21 cellular contexts compared by ENCODE assay signal in the genomic region with DNA sequence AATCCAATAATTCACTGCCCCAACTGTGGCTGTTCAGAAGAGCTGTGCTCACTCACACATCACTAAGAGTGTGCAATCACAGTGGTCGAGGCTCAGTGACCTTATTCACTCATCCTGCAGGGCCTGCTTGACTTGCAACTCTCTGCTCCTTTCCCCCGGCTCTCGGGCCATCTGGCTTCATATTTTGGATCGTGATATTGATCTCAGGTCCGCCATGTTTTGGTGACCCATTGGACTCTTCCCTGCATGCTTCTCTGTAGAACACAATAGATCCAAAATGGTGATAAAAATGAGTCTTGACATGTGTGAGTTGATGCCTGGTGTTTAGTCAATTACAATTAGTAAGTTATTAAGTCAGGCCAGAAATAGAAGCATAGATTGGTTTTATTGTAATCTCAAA.
DNase-seq lines count a peak whose midpoint lies in the region; ATAC-seq, FAIRE-seq and TF ChIP-seq lines count a peak whose summit lies in the region.
"Had no signal": no experiment of that assay in that cellular context is flagged by ENCODE, and none has a peak within 500 bp of the region (broad histone marks: within the 10 kb centered on the region; RNA-seq: fewer than 3 reads in every experiment).

No MANE protein-coding gene starts in this region.

- ATAC-seq in SK-N-SH treated with all-trans-retinoic acid at 6 μM for 48 hours: no peak
- ATAC-seq: A549 had no signal

- DNase-seq in SK-N-DZ (ENCODE audit: low spot score) (peak; percentile 25), kidney tubule cell (ENCODE audit: low spot score) (peak; percentile 9), renal cortical epithelial cell (ENCODE audit: low read depth) (peak; percentile 25), urothelium cell line (ENCODE audit: low spot score) (no peak), D341Med (ENCODE audit: low spot score) (no peak)
- DNase-seq: 8988T; ACHN; AML-193; C1 segment of cervical spinal cord; Calu3; CD4-positive, alpha-beta memory T cell; COR-L47; DMS153; DND-41; GOT3; HFFc6 had no signal

- FAIRE-seq in urothelium cell line (lab: Jason Lieb, UNC): no peak
- FAIRE-seq: A549, G401.6, GM12892, H54 had no signal

TF ChIP-seq in SK-N-SH treated with all-trans-retinoic acid at 6 μM for 48 hours, 23 proteins besides CTCF, POLR2A, EP300 and RAD21:
- TF ChIP-seq PPARA (CRISPR knock-in tag; IDR thresholded peaks at IDR 0.05; ENCODE audit: borderline replicate concordance): no peak
- TF ChIP-seq, protein P1, sequence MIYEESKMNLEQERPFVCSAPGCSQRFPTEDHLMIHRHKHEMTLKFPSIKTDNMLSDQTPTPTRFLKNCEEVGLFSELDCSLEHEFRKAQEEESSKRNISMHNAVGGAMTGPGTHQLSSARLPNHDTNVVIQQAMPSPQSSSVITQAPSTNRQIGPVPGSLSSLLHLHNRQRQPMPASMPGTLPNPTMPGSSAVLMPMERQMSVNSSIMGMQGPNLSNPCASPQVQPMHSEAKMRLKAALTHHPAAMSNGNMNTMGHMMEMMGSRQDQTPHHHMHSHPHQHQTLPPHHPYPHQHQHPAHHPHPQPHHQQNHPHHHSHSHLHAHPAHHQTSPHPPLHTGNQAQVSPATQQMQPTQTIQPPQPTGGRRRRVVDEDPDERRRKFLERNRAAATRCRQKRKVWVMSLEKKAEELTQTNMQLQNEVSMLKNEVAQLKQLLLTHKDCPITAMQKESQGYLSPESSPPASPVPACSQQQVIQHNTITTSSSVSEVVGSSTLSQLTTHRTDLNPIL (CRISPR knock-in tag; IDR thresholded peaks at IDR 0.05; ENCODE audit: low read depth): no peak
- no peak for TF ChIP-seq GLIS3 (CRISPR knock-in tag; IDR thresholded peaks at IDR 0.05)
- TF ChIP-seq TCF4 (CRISPR knock-in tag; IDR thresholded peaks at IDR 0.05; ENCODE audit: borderline replicate concordance): no peak
- TF ChIP-seq, protein P2, sequence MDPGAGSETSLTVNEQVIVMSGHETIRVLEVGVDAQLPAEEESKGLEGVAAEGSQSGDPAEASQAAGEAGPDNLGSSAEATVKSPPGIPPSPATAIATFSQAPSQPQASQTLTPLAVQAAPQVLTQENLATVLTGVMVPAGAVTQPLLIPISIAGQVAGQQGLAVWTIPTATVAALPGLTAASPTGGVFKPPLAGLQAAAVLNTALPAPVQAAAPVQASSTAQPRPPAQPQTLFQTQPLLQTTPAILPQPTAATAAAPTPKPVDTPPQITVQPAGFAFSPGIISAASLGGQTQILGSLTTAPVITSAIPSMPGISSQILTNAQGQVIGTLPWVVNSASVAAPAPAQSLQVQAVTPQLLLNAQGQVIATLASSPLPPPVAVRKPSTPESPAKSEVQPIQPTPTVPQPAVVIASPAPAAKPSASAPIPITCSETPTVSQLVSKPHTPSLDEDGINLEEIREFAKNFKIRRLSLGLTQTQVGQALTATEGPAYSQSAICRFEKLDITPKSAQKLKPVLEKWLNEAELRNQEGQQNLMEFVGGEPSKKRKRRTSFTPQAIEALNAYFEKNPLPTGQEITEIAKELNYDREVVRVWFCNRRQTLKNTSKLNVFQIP (CRISPR knock-in tag; IDR thresholded peaks at IDR 0.05; ENCODE audit: borderline replicate concordance, low read depth): no peak
- no peak for TF ChIP-seq ISL1 (CRISPR knock-in tag; IDR thresholded peaks at IDR 0.05)
- TF ChIP-seq ARNTL (CRISPR knock-in tag; IDR thresholded peaks at IDR 0.05; ENCODE audit: borderline replicate concordance, low read depth): no peak
- no peak for TF ChIP-seq ZNF70 (CRISPR knock-in tag; IDR thresholded peaks at IDR 0.05)
- TF ChIP-seq ESRRG (CRISPR knock-in tag; IDR thresholded peaks at IDR 0.05): no peak
- no peak for TF ChIP-seq PATZ1 (CRISPR knock-in tag; IDR thresholded peaks at IDR 0.05; ENCODE audit: borderline replicate concordance)
- no peak for TF ChIP-seq ZC3H10 (CRISPR knock-in tag; IDR thresholded peaks at IDR 0.05)
- no peak for TF ChIP-seq CSDC2 (CRISPR knock-in tag; IDR thresholded peaks at IDR 0.05)
- TF ChIP-seq, protein P3, sequence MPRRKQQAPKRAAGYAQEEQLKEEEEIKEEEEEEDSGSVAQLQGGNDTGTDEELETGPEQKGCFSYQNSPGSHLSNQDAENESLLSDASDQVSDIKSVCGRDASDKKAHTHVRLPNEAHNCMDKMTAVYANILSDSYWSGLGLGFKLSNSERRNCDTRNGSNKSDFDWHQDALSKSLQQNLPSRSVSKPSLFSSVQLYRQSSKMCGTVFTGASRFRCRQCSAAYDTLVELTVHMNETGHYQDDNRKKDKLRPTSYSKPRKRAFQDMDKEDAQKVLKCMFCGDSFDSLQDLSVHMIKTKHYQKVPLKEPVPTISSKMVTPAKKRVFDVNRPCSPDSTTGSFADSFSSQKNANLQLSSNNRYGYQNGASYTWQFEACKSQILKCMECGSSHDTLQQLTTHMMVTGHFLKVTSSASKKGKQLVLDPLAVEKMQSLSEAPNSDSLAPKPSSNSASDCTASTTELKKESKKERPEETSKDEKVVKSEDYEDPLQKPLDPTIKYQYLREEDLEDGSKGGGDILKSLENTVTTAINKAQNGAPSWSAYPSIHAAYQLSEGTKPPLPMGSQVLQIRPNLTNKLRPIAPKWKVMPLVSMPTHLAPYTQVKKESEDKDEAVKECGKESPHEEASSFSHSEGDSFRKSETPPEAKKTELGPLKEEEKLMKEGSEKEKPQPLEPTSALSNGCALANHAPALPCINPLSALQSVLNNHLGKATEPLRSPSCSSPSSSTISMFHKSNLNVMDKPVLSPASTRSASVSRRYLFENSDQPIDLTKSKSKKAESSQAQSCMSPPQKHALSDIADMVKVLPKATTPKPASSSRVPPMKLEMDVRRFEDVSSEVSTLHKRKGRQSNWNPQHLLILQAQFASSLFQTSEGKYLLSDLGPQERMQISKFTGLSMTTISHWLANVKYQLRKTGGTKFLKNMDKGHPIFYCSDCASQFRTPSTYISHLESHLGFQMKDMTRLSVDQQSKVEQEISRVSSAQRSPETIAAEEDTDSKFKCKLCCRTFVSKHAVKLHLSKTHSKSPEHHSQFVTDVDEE (CRISPR knock-in tag; IDR thresholded peaks at IDR 0.05): no peak

Comparison
In these comparisons a context has a peak if more than half of its experiments do, and no peak if none do; other contexts are left out.
1. DNase-seq: peak in SK-N-DZ (single experiment), kidney tubule cell (single experiment) and renal cortical epithelial cell (single experiment); none in urothelium cell line (single experiment) and D341Med (single experiment).